In the genomic region with DNA sequence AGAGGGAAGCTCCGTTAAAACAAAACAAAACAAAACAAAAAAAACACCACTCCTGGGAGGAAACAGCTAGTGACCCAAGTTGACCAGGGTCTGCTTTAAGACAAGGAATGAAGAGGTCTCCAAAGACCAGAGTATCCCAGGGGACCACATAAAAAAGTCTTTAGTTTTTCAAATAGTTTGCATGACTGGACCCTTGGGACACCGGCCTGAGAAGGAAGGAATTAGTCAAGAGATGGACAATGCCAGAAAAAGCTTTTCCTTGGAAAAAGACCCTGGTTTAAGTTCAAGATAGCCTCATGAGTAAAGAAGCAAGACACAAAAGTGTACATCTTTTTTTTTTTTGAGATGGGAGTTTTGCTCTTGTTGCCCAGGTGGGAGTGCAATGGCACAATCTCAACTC, we compare ENCODE assay signal across 22 cellular contexts. TPM values are rescaled to one million over a fixed set of nuclear protein-coding genes. Genes with fewer than 3 reads are reported as not detected.
DNase-seq lines count a peak whose midpoint lies in the region; ATAC-seq, FAIRE-seq and TF ChIP-seq lines count a peak whose summit lies in the region.
"Had no signal": no experiment of that assay in that cellular context is flagged by ENCODE, and none has a peak within 500 bp of the region (broad histone marks: within the 10 kb centered on the region; RNA-seq: fewer than 3 reads in every experiment).

No MANE protein-coding gene starts in this region.

- no peaks in the 10 kb centered on the region for H3K36me3 ChIP-seq in BLaER1 treated with 17β-estradiol and CSF1 and Interleukin-3, amounts not matched to agents 10 nM and 100 nM

- H3K27me3 ChIP-seq in BLaER1 treated with 17β-estradiol and CSF1 and Interleukin-3, amounts not matched to agents 10 nM and 100 nM: no peaks in the 10 kb centered on the region

- H3K4me1 ChIP-seq in BLaER1 treated with 17β-estradiol and CSF1 and Interleukin-3, amounts not matched to agents 10 nM and 100 nM: peaks cover 4 to 18% (median 10%) of the 10 kb centered on the region in 10 experiments; a peak in 15 of 20 replicates

- ATAC-seq in GM21526 (IDR thresholded peaks at IDR 0.05; ENCODE audit: low FRiP score, unreplicated experiment): no peak
- no peak for ATAC-seq in GM19035 (IDR thresholded peaks at IDR 0.05; ENCODE audit: unreplicated experiment)
- ATAC-seq: HCT116 had no signal

- no peak overlapping the region for H3K4me3 ChIP-seq in BLaER1 treated with 17β-estradiol and CSF1 and Interleukin-3, amounts not matched to agents 10 nM and 100 nM
- H3K4me3 ChIP-seq in fibroblast of the aortic adventitia (ENCODE audit: low read depth, low read length): no peak overlapping the region
- H3K4me3 ChIP-seq: GM23248 had no signal

- FAIRE-seq in H54 (lab: Jason Lieb, UNC): no peak
- FAIRE-seq: GM12891, GM18507, H1 had no signal

- no peak for TF ChIP-seq POLR2A in H54 (IDR thresholded peaks at IDR 0.05; ENCODE audit: low read depth, low read length)

- no peak for TF ChIP-seq CTCF in fibroblast of the aortic adventitia (IDR thresholded peaks at IDR 0.05; ENCODE audit: insufficient read depth, low read length)

- peak; percentile 55 for DNase-seq in fibroblast of the aortic adventitia (ENCODE audit: low read depth)
- peak; percentile 53 for DNase-seq in stromal cell of bone marrow (ENCODE audit: low read depth)
- DNase-seq in H54 (ENCODE audit: insufficient read length, low spot score): no peak
- DNase-seq: C1 segment of cervical spinal cord; Calu3; CD4-positive, alpha-beta memory T cell; COR-L47; DMS53; DMS79 treated with DMSO at 0.1 percent for 48 hours; GF-D8; GM23248; H9; HFFc6 had no signal

- H3K9ac ChIP-seq in BLaER1 treated with 17β-estradiol and CSF1 and Interleukin-3, amounts not matched to agents 10 nM and 100 nM: no peak overlapping the region
- H3K9ac ChIP-seq: GM23248 had no signal

- no peaks in the 10 kb centered on the region for H4K20me1 ChIP-seq in BLaER1 treated with 17β-estradiol and CSF1 and Interleukin-3, amounts not matched to agents 10 nM and 100 nM

- H3K4me2 ChIP-seq in BLaER1 treated with 17β-estradiol and CSF1 and Interleukin-3, amounts not matched to agents 10 nM and 100 nM: peak overlapping the region in 8 of 11 experiments; percentile 7 to 53 (median 28); a peak in 12 of 22 replicates

- H3K27ac ChIP-seq in BLaER1 treated with 17β-estradiol and CSF1 and Interleukin-3, amounts not matched to agents 10 nM and 100 nM: no peak overlapping the region
- H3K27ac ChIP-seq: GM23248 had no signal

- peaks cover 6 to 16% (median 9%) of the 10 kb centered on the region in 11 experiments; a peak in 20 of 22 replicates for H3K9me3 ChIP-seq in BLaER1 treated with 17β-estradiol and CSF1 and Interleukin-3, amounts not matched to agents 10 nM and 100 nM (replicated peaks in 1 of 11)

RNA-seq across cellular contexts. Expression of a gene that starts 12.5 kb away (rescaled TPM):
- total RNA-seq in fibroblast of the aortic adventitia (ENCODE audit: low replicate concordance): 1.6 and 6.3 TPM in 2 replicates
- total RNA-seq: A172, Calu3, G401 had no signal

RNA-seq across cellular contexts. Expression of a gene that starts 36.8 kb away (rescaled TPM):
- 2.1 and 2.3 TPM in 2 replicates for total RNA-seq in fibroblast of the aortic adventitia (ENCODE audit: low replicate concordance)
- total RNA-seq: A172 had no signal
